Comparison of ENCODE assay signal across 38 cellular contexts in genomic region chr12:55220725-55221124, GRCh38. TPM values are rescaled to one million over a fixed set of nuclear protein-coding genes. Genes with fewer than 3 reads are reported as not detected.
"Had no signal": no experiment of that assay in that cellular context is flagged by ENCODE, and none has a peak within 500 bp of the region (broad histone marks: within the 10 kb centered on the region; RNA-seq: fewer than 3 reads in every experiment).

TSS of gene OR10A7 (plus strand) at chr12:55221025. CDS start at chr12:55221025, 0 bp downstream.

- H3K36me3 ChIP-seq: MG63 had no signal

- DNase-seq: Karpas-422, Kasumi-1, MG63, MM.1S, MV-4-11, NCI-H1048, NCI-H1092, NCI-H1092 treated with DMSO at 0.1 percent for 48 hours, NCI-H1105, NCI-H1105 treated with DMSO at 0.1 percent for 48 hours, NCI-H1417, NCI-H1417 treated with DMSO at 0.1 percent for 48 hours, NCI-H1436, NCI-H1436 treated with DMSO at 0.1 percent for 48 hours, NCI-H146, NCI-H1694, NCI-H1694 treated with DMSO at 0.1 percent for 48 hours, NCI-H187, NCI-H187 treated with DMSO at 0.1 percent for 48 hours, NCI-H1930, NCI-H2029, NCI-H2029 treated with DMSO at 0.1 percent for 48 hours, NCI-H2081, NCI-H2081 treated with DMSO at 0.1 percent for 48 hours, NCI-H2107, NCI-H2171, NCI-H2171 treated with DMSO at 0.1 percent for 48 hours, NCI-H2227 treated with DMSO at 0.1 percent for 48 hours, NCI-H226, NCI-H345, NCI-H446, NCI-H446 treated with DMSO at 0.1 percent for 48 hours, NCI-H510A, NCI-H510A treated with DMSO at 0.1 percent for 48 hours had no signal

- H3K4me3 ChIP-seq: MG63 had no signal

- H3K27me3 ChIP-seq: MG63 had no signal

- H3K9me3 ChIP-seq: MG63 had no signal

RNA-seq across cellular contexts. Expression of gene OR10A7, which starts in this region (rescaled TPM):
- total RNA-seq: LHCN-M2, M059J, MCF 10A, NCI-H460 had no signal
